ENCODE assay signal across 11 cellular contexts in the genomic region with DNA sequence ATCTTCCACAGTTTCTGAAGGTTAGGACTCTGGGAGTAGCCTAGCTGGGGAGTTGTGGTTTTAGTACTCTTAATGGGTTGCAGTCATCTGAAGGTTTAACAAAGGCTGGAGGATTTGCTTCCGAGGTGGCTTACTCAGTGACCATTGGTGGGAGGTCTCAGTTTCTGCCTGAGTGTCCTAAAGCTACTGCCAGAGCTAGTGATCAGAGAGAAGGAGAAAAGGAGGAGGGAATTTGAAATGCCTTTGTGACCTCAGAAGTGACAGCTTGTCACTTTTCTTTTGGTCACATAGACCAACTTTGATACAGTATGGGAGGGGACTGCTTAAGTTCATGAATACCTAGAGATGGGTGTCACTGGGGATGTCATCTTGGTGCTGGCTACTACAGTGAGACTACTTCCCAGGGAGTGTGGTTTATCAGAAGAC. TPM values are rescaled to one million over a fixed set of nuclear protein-coding genes. Genes with fewer than 3 reads are reported as not detected.
DNase-seq lines count a peak whose midpoint lies in the region; ATAC-seq and TF ChIP-seq lines count a peak whose summit lies in the region.
"Had no signal": no experiment of that assay in that cellular context is flagged by ENCODE, and none has a peak within 500 bp of the region (broad histone marks: within the 10 kb centered on the region; RNA-seq: fewer than 3 reads in every experiment).

No MANE protein-coding gene starts in this region.

- intact Hi-C loops in left ventricle myocardium superior (cut with micrococcal nuclease) = no loop called here
- intact Hi-C loops in Right ventricle myocardium superior (cut with DNase I) = no loop called here

- no peak for TF ChIP-seq CTCF in fibroblast of the aortic adventitia (IDR thresholded peaks at IDR 0.05; ENCODE audit: insufficient read depth, low read length)
- TF ChIP-seq CTCF in subcutaneous adipose tissue (IDR thresholded peaks at IDR 0.05; ENCODE audit: low read depth) = peak; percentile 17

- ATAC-seq in left ventricle myocardium superior (peak; percentile 16), Right ventricle myocardium superior (ENCODE audit: poor library complexity) (no peak), GM18858 (IDR thresholded peaks at IDR 0.05; ENCODE audit: unreplicated experiment) (no peak)

- no peak overlapping the region for H3K4me3 ChIP-seq in fibroblast of the aortic adventitia (ENCODE audit: low read depth, low read length)

- DNase-seq in left ventricle myocardium superior (no peak), Right ventricle myocardium superior (no peak), SW480 (ENCODE audit: low spot score) (peak; percentile 29), fibroblast of the aortic adventitia (ENCODE audit: low read depth) (peak; percentile 14), NCI-H2196 (lab: John Stamatoyannopoulos, UW; ENCODE audit: unreplicated experiment) (no peak), mucosa of gallbladder (ENCODE audit: low spot score) (no peak)
- DNase-seq: activated effector memory CD4-positive, alpha-beta T cell treated with anti-CD3 and anti-CD28 coated beads, Interleukin-2, amount 50 U/mL, for 16 hours; NCI-H748 treated with DMSO at 0.1 percent for 48 hours; substantia nigra had no signal

RNA-seq across cellular contexts. Expression of gene NCOA3, which starts 41.3 kb away (rescaled TPM):
- total RNA-seq in left ventricle myocardium superior = 23.3 TPM
- 19.1 TPM for total RNA-seq in Right ventricle myocardium superior
- 29.8 and 53.3 TPM in 2 replicates for total RNA-seq in fibroblast of the aortic adventitia (ENCODE audit: low replicate concordance)
- total RNA-seq in subcutaneous adipose tissue = 10 to 100 TPM; 41.6 to 74.7 (median 55.8) TPM
- total RNA-seq in mucosa of gallbladder = 30.9 TPM

Comparison
In these comparisons a context has a peak if more than half of its experiments do, and no peak if none do; other contexts are left out.
1. DNase-seq: peak in SW480 (single experiment) and fibroblast of the aortic adventitia (single experiment); none in left ventricle myocardium superior (single experiment), Right ventricle myocardium superior (single experiment), NCI-H2196 (single experiment) and mucosa of gallbladder (single experiment).